Comparison of ENCODE assay signal across 1 cellular context in genomic region chr10:101557541-101557940, GRCh38.
TF ChIP-seq lines count a peak whose summit lies in the region.

No MANE protein-coding gene starts in this region.

TF ChIP-seq in SK-N-SH, 30 proteins besides CTCF, POLR2A, EP300 and RAD21 (continued from another document):
- TF ChIP-seq, protein P1, sequence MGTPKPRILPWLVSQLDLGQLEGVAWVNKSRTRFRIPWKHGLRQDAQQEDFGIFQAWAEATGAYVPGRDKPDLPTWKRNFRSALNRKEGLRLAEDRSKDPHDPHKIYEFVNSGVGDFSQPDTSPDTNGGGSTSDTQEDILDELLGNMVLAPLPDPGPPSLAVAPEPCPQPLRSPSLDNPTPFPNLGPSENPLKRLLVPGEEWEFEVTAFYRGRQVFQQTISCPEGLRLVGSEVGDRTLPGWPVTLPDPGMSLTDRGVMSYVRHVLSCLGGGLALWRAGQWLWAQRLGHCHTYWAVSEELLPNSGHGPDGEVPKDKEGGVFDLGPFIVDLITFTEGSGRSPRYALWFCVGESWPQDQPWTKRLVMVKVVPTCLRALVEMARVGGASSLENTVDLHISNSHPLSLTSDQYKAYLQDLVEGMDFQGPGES (IDR thresholded peaks at IDR 0.05; ENCODE audit: low read depth, low read length) = no peak
- TF ChIP-seq PBX3 (IDR thresholded peaks at IDR 0.05) = no peak
- TF ChIP-seq FOXM1 (IDR thresholded peaks at IDR 0.05; ENCODE audit: low read depth) = no peak
- TF ChIP-seq NRF1 (IDR thresholded peaks at IDR 0.05; ENCODE audit: low read depth, low read length) = no peak
- no peak for TF ChIP-seq ELF1 (IDR thresholded peaks at IDR 0.05)
- no peak for TF ChIP-seq RXRA (IDR thresholded peaks at IDR 0.05; ENCODE audit: borderline replicate concordance, low read depth)
- no peak for TF ChIP-seq GATA2 (CRISPR knock-in tag; IDR thresholded peaks at IDR 0.05)
- no peak for TF ChIP-seq POLR2AphosphoS5 (IDR thresholded peaks at IDR 0.05; ENCODE audit: low read depth, low read length)
- no peak for TF ChIP-seq MEF2A (IDR thresholded peaks at IDR 0.05; ENCODE audit: borderline replicate concordance, low read depth)
- TF ChIP-seq, protein P2, sequence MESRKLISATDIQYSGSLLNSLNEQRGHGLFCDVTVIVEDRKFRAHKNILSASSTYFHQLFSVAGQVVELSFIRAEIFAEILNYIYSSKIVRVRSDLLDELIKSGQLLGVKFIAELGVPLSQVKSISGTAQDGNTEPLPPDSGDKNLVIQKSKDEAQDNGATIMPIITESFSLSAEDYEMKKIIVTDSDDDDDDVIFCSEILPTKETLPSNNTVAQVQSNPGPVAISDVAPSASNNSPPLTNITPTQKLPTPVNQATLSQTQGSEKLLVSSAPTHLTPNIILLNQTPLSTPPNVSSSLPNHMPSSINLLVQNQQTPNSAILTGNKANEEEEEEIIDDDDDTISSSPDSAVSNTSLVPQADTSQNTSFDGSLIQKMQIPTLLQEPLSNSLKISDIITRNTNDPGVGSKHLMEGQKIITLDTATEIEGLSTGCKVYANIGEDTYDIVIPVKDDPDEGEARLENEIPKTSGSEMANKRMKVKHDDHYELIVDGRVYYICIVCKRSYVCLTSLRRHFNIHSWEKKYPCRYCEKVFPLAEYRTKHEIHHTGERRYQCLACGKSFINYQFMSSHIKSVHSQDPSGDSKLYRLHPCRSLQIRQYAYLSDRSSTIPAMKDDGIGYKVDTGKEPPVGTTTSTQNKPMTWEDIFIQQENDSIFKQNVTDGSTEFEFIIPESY (IDR thresholded peaks at IDR 0.05; ENCODE audit: borderline replicate concordance, low read depth) = no peak
- no peak for TF ChIP-seq SMC3 (IDR thresholded peaks at IDR 0.05; ENCODE audit: low read depth, low read length)
- TF ChIP-seq, protein P3, sequence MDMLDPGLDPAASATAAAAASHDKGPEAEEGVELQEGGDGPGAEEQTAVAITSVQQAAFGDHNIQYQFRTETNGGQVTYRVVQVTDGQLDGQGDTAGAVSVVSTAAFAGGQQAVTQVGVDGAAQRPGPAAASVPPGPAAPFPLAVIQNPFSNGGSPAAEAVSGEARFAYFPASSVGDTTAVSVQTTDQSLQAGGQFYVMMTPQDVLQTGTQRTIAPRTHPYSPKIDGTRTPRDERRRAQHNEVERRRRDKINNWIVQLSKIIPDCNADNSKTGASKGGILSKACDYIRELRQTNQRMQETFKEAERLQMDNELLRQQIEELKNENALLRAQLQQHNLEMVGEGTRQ (IDR thresholded peaks at IDR 0.05; ENCODE audit: borderline replicate concordance, low read depth, low read length) = no peak
- no peak for TF ChIP-seq RCOR1 (IDR thresholded peaks at IDR 0.05; ENCODE audit: low read length)
- TF ChIP-seq FOXJ3 (CRISPR knock-in tag; IDR thresholded peaks at IDR 0.05) = no peak
- TF ChIP-seq SIN3A (IDR thresholded peaks at IDR 0.05; ENCODE audit: borderline replicate concordance, low read depth, low read length) = no peak
- TF ChIP-seq, protein P4, sequence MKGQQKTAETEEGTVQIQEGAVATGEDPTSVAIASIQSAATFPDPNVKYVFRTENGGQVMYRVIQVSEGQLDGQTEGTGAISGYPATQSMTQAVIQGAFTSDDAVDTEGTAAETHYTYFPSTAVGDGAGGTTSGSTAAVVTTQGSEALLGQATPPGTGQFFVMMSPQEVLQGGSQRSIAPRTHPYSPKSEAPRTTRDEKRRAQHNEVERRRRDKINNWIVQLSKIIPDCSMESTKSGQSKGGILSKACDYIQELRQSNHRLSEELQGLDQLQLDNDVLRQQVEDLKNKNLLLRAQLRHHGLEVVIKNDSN (IDR thresholded peaks at IDR 0.05; ENCODE audit: borderline replicate concordance, low read depth) = no peak
- TF ChIP-seq TEAD4 (IDR thresholded peaks at IDR 0.05; ENCODE audit: borderline replicate concordance, insufficient read depth) = no peak
